10 cellular contexts compared by ENCODE assay signal in the genomic region with DNA sequence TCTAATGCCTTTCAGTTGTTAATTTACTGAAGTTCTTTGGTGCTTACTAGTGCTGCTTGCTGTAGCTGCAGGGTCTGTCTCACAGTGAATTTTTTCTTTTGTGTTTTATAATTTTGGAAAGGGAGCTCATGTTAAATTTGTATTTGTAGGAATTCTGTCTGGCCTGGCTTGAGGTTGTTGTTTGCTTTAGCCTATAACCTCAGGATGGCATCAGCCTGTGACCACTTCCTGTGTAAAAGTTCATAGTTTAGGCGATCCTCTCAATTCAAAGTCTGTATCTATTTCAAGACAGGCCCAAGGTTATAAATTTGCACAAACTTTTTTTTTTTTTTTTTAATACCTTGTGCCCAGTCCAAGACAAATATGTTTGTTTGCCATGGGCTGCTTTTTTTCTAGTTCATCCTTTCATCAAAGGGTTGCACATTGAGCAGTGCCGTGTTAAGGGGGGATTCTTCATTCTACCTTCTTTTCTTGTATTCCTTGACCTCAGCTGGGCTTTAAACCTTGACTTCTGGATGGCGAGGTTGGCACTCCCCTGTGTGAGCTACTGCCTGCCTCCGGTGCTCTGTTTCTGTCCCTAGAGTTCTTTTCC. TPM values are rescaled to one million over a fixed set of nuclear protein-coding genes. Genes with fewer than 3 reads are reported as not detected.
DNase-seq lines count a peak whose midpoint lies in the region; ATAC-seq and TF ChIP-seq lines count a peak whose summit lies in the region.
"Had no signal": no experiment of that assay in that cellular context is flagged by ENCODE, and none has a peak within 500 bp of the region (broad histone marks: within the 10 kb centered on the region; RNA-seq: fewer than 3 reads in every experiment).

No MANE protein-coding gene starts in this region.

- peak overlapping the region; percentile 45 for H3K27ac Mint-ChIP-seq in T-helper 17 cell
- peak overlapping the region; percentile 80 for H3K27ac Mint-ChIP-seq in stimulated activated naive B cell treated with anti-CD40 and anti-IgM and Interleukin-4, amounts not matched to agents 10 μg/mL and 1 μg/mL and 100 μg/mL, for 72 hours

- peaks cover 36% of the 10 kb centered on the region for H3K36me3 Mint-ChIP-seq in activated T-cell treated with anti-CD3 and anti-CD28 coated beads, Interleukin-2, amount 50 U/mL, for 4 hours (ENCODE audit: insufficient read depth)
- peaks cover 13% of the 10 kb centered on the region for H3K36me3 Mint-ChIP-seq in T-helper 17 cell (ENCODE audit: low read depth)
- H3K36me3 Mint-ChIP-seq in stimulated activated naive B cell treated with anti-CD40 and anti-IgM and Interleukin-4, amounts not matched to agents 10 μg/mL and 1 μg/mL and 100 μg/mL, for 72 hours = peaks cover 31 to 40% of the 10 kb centered on the region in 2 donors

- no peak for TF ChIP-seq CTCF in fibroblast of mammary gland (conservative IDR thresholded peaks at IDR 0.05; ENCODE audit: control insufficient read depth, insufficient read depth, low read depth, low read length)

- no peak overlapping the region for H3K4me3 ChIP-seq in fibroblast of mammary gland (ENCODE audit: control insufficient read depth, low read depth, low read length)
- H3K4me3 ChIP-seq: spleen had no signal

- no peaks in the 10 kb centered on the region for H3K9me3 ChIP-seq in T-helper 17 cell (ENCODE audit: control insufficient read depth, low read length, poor library complexity, severe bottlenecking)
- H3K9me3 ChIP-seq: spleen had no signal

- H3K9me3 Mint-ChIP-seq in activated T-cell treated with anti-CD3 and anti-CD28 coated beads, Interleukin-2, amount 50 U/mL, for 4 hours = no peaks in the 10 kb centered on the region
- H3K9me3 Mint-ChIP-seq in stimulated activated naive B cell treated with anti-CD40 and anti-IgM and Interleukin-4, amounts not matched to agents 10 μg/mL and 1 μg/mL and 100 μg/mL, for 72 hours = peaks cover 0 to 2% of the 10 kb centered on the region in 2 donors

- H3K4me3 Mint-ChIP-seq in activated T-cell treated with anti-CD3 and anti-CD28 coated beads, Interleukin-2, amount 50 U/mL, for 4 hours = peak overlapping the region; percentile 36
- peak overlapping the region; percentile 60 for H3K4me3 Mint-ChIP-seq in T-helper 17 cell
- peak overlapping the region in 1 of 2 donors; percentile 20 for H3K4me3 Mint-ChIP-seq in stimulated activated naive B cell treated with anti-CD40 and anti-IgM and Interleukin-4, amounts not matched to agents 10 μg/mL and 1 μg/mL and 100 μg/mL, for 72 hours

- H3K4me1 Mint-ChIP-seq in activated T-cell treated with anti-CD3 and anti-CD28 coated beads, Interleukin-2, amount 50 U/mL, for 4 hours (ENCODE audit: low read depth) = peaks cover 57% of the 10 kb centered on the region
- peaks cover 42% of the 10 kb centered on the region for H3K4me1 Mint-ChIP-seq in T-helper 17 cell
- H3K4me1 Mint-ChIP-seq in stimulated activated naive B cell treated with anti-CD40 and anti-IgM and Interleukin-4, amounts not matched to agents 10 μg/mL and 1 μg/mL and 100 μg/mL, for 72 hours = peaks cover 29 to 47% of the 10 kb centered on the region in 2 donors

- H3K27me3 Mint-ChIP-seq in activated T-cell treated with anti-CD3 and anti-CD28 coated beads, Interleukin-2, amount 50 U/mL, for 4 hours (ENCODE audit: low read depth) = no peaks in the 10 kb centered on the region
- H3K27me3 Mint-ChIP-seq in T-helper 17 cell = no peaks in the 10 kb centered on the region
- H3K27me3 Mint-ChIP-seq in stimulated activated naive B cell treated with anti-CD40 and anti-IgM and Interleukin-4, amounts not matched to agents 10 μg/mL and 1 μg/mL and 100 μg/mL, for 72 hours = no peaks in the 10 kb centered on the region

- peak in 1 of 2 donors; percentile 38 for ATAC-seq in activated T-cell treated with anti-CD3 and anti-CD28 coated beads, Interleukin-2, amount 50 U/mL, for 4 hours
- ATAC-seq in T-helper 17 cell (peak; percentile 51), GM21717 (IDR thresholded peaks at IDR 0.05; ENCODE audit: unreplicated experiment) (no peak)
- ATAC-seq in stimulated activated naive B cell treated with anti-CD40 and anti-IgM and Interleukin-4, amounts not matched to agents 10 μg/mL and 1 μg/mL and 100 μg/mL, for 72 hours (replicated peaks) = peak in 1 of 2 donors; percentile 29

- DNase-seq in activated T-cell treated with anti-CD3 and anti-CD28 coated beads, Interleukin-2, amount 50 U/mL, for 4 hours = no peak
- DNase-seq in activated T-cell treated with anti-CD3 and anti-CD28 coated beads for 4 hours = no peak
- DNase-seq in T-helper 17 cell = no peak
- DNase-seq in fibroblast of mammary gland (ENCODE audit: low read depth) = peak; percentile 27
- DNase-seq in stimulated activated naive B cell treated with anti-CD40 and anti-IgM and Interleukin-4, amounts not matched to agents 10 μg/mL and 1 μg/mL and 100 μg/mL, for 72 hours = no peak
- DNase-seq in HuH-7 (ENCODE audit: low spot score) = no peak
- no peak for DNase-seq in NAMALWA (ENCODE audit: low spot score)
- DNase-seq: activated effector memory CD4-positive, alpha-beta T cell treated with Interleukin-2 at 50 U/mL for 16 hours; spleen had no signal

RNA-seq across cellular contexts. Expression of gene RIPK1, which starts 7.3 kb away (rescaled TPM):
- total RNA-seq in activated T-cell treated with anti-CD3 and anti-CD28 coated beads, Interleukin-2, amount 50 U/mL, for 4 hours = 10 to 100 TPM; 16.5 to 17.4 (median 16.6) TPM
- total RNA-seq in T-helper 17 cell = 10 to 100 TPM; 24.3 to 27.2 TPM

RNA-seq across cellular contexts. Expression of gene BPHL, which starts 42.9 kb away (rescaled TPM):
- 1 to 10 TPM; 3.5 to 6.1 (median 4.5) TPM for total RNA-seq in activated T-cell treated with anti-CD3 and anti-CD28 coated beads, Interleukin-2, amount 50 U/mL, for 4 hours
- 1 to 10 TPM; 7.7 to 9.6 TPM for total RNA-seq in T-helper 17 cell
